ENCODE assay signal across 1 cellular context in genomic region chr9:133332381-133332730, GRCh38.
TF ChIP-seq lines count a peak whose summit lies in the region.

No MANE protein-coding gene starts in this region.

TF ChIP-seq in K562, 482 proteins besides CTCF, POLR2A, EP300 and RAD21:
- TF ChIP-seq RBM22 (IDR thresholded peaks at IDR 0.05; ENCODE audit: low read depth, low read length, poor library complexity, severe bottlenecking) (peak; percentile 0), BCOR (IDR thresholded peaks at IDR 0.05) (no peak), RBFOX2 (IDR thresholded peaks at IDR 0.05; ENCODE audit: low read depth, low read length) (peak; percentile 47)
